8 cellular contexts compared by ENCODE assay signal in the genomic region with DNA sequence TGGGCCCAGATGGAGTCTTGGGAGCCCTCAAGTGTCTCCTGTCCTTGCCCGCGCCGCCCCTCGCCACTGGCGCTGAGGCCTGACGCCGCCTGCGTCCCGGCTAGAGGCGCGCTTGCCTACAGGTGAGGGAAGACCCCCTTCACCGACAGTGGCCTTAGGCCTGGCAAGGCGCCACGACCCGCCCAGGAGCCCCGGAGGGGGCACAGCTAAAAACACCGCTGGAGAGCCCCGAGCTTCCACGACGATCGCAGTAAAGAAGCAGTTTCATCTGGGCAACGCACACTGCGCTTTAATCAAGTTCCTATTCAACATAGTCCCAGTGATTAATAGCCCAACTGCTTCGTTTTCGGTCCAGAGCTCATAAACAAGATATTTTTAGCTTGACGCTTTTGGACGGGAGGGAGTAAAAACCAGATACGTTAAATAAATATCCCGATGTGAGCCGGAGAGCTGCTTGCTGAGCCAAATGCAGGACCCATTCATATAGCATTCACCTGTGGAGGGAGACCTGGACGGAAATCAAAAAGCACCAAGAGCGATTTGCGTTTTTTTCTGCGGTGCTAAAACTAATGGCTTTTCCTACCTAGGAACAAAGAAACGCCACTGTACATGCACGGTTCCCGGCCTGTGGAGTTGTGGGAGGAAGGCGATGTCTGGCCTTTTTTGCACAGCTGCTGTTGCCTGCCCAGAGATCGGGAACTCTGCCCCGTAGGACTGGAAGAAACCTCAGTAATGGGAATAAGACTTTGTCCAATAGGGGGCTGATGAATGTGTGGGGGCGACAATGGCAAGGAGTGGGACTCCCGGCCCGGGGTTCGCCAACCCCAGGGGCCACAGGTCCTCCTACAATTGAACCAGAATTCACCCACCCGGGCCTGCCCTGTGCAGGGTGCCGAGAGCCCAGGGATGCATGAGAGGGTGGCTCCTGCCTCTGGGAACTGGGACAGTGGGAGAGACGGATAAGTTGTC. TPM values are rescaled to one million over a fixed set of nuclear protein-coding genes. Genes with fewer than 3 reads are reported as not detected.
DNase-seq lines count a peak whose midpoint lies in the region; ATAC-seq, FAIRE-seq and TF ChIP-seq lines count a peak whose summit lies in the region.

No MANE protein-coding gene starts in this region.

- peaks cover 17% of the 10 kb centered on the region; the same call in 2 of the 3 replicates for H3K4me1 Mint-ChIP-seq in GM23338
- H3K4me1 Mint-ChIP-seq in brain, result peaks cover 16% of the 10 kb centered on the region

- peak overlapping the region; percentile 71 for H3K4me3 Mint-ChIP-seq in GM23338
- peak overlapping the region; percentile 38 to 79 (median 63) for H3K4me3 Mint-ChIP-seq in brain

- H3K27me3 ChIP-seq in GM23338 (ENCODE audit: insufficient read depth), result peaks cover 51% of the 10 kb centered on the region
- peaks cover 47% of the 10 kb centered on the region for H3K27me3 ChIP-seq in kidney epithelial cell (ENCODE audit: control insufficient read depth, insufficient read depth, low read length)
- peaks cover 0 to 5% of the 10 kb centered on the region in 2 donors for H3K27me3 ChIP-seq in small intestine (ENCODE audit: control insufficient read depth in 2 of 2, insufficient read depth in 2 of 2, low read length in 2 of 2)

- no peaks in the 10 kb centered on the region for H3K9me3 ChIP-seq in small intestine (ENCODE audit: control insufficient read depth, low read depth)

- H3K27ac ChIP-seq in GM23338 (ENCODE audit: low read depth) (no peak overlapping the region), small intestine (ENCODE audit: low read depth in 1 of 2, low read length in 1 of 2) (peak overlapping the region; percentile 86 to 96)

- DNase-seq in GM23338 (ENCODE audit: low spot score) (no peak), kidney epithelial cell (ENCODE audit: low read depth) (no peak), small intestine (peak; percentile 32), SIG-M5 (lab: John Stamatoyannopoulos, UW) (no peak), NCI-H2227 (lab: John Stamatoyannopoulos, UW; ENCODE audit: unreplicated experiment) (no peak)
- DNase-seq in activated CD4-positive, CD25-positive, alpha-beta regulatory T cell (lab: John Stamatoyannopoulos, UW), result no peak

- no peaks in the 10 kb centered on the region for H3K79me2 ChIP-seq in GM23338 (replicated peaks; ENCODE audit: insufficient read depth)

- H3K4me3 ChIP-seq in GM23338, result peak overlapping the region; percentile 80
- peak overlapping the region; percentile 60 for H3K4me3 ChIP-seq in kidney epithelial cell (ENCODE audit: low read depth, low read length)
- H3K4me3 ChIP-seq in small intestine (ENCODE audit: low read depth in 1 of 2, low read length in 2 of 2), result peak overlapping the region; percentile 58 to 89

- 8 to 21% (median 13%) methylated on average over 46 to 47 of the region's 47 CpGs for WGBS in small intestine, 3 donors

- H3K27me3 Mint-ChIP-seq in GM23338 (ENCODE audit: insufficient read depth, low read depth, poor library complexity), result peaks cover 39% of the 10 kb centered on the region
- H3K27me3 Mint-ChIP-seq in brain, result peaks cover 40% of the 10 kb centered on the region

- TF ChIP-seq CTCF in GM23338 (conservative IDR thresholded peaks at IDR 0.05; ENCODE audit: low read depth in 2 of 2), result no peak
- TF ChIP-seq CTCF in brain (conservative IDR thresholded peaks at IDR 0.05), result no peak
- no peak for TF ChIP-seq CTCF in kidney epithelial cell (IDR thresholded peaks at IDR 0.05; ENCODE audit: insufficient read depth, low read length, poor library complexity, severe bottlenecking)

- no peaks in the 10 kb centered on the region for H3K36me3 ChIP-seq in GM23338 (ENCODE audit: insufficient read depth)
- H3K36me3 ChIP-seq in kidney epithelial cell (ENCODE audit: control insufficient read depth, insufficient read depth, low read length), result no peaks in the 10 kb centered on the region
- no peaks in the 10 kb centered on the region for H3K36me3 ChIP-seq in small intestine (ENCODE audit: control insufficient read depth in 2 of 2, insufficient read depth in 2 of 2, low read length in 2 of 2)

- H3K9me2 ChIP-seq in GM23338 (ENCODE audit: insufficient read depth), result no peaks in the 10 kb centered on the region

- no peaks in the 10 kb centered on the region for H3F3A ChIP-seq in GM23338 (replicated peaks; ENCODE audit: low read depth)

- peak overlapping the region; percentile 90 for H3K4me2 ChIP-seq in GM23338

- no peaks in the 10 kb centered on the region for H3K9me3 Mint-ChIP-seq in GM23338
- H3K9me3 Mint-ChIP-seq in brain, result peaks cover 0 to 3% (median 0%) of the 10 kb centered on the region in 5 experiments

- ATAC-seq in GM23338, result peak; percentile 19
- ATAC-seq in GM18520 (IDR thresholded peaks at IDR 0.05; ENCODE audit: unreplicated experiment), result no peak

- no peak for FAIRE-seq in small intestine (lab: Jason Lieb, UNC)

- H4K20me1 ChIP-seq in GM23338 (replicated peaks; ENCODE audit: insufficient read depth), result 0 out of 2 replicates have a peak, but pooled peaks cover 3% of the 10 kb centered on the region

- H3K36me3 Mint-ChIP-seq in GM23338 (ENCODE audit: low read depth) (no peaks in the 10 kb centered on the region), brain (no peaks in the 10 kb centered on the region)

- peak overlapping the region; percentile 89 for H2AFZ ChIP-seq in GM23338

- H3K4me1 ChIP-seq in GM23338 (ENCODE audit: insufficient read depth) (peaks cover 14% of the 10 kb centered on the region), small intestine (ENCODE audit: control insufficient read depth in 2 of 2, insufficient read depth in 1 of 2, low read depth in 1 of 2, low read length in 1 of 2) (peaks cover 5% of the 10 kb centered on the region in 2 donors)

- H3K27ac Mint-ChIP-seq in GM23338 (no peak overlapping the region), brain (peak overlapping the region in 1 of 5 experiments; percentile 25)

TF ChIP-seq in GM23338, 12 proteins besides CTCF, POLR2A, EP300 and RAD21:
- TF ChIP-seq ZNF114 (CRISPR knock-in tag; IDR thresholded peaks at IDR 0.05) (no peak), JUNB (IDR thresholded peaks at IDR 0.05; ENCODE audit: unreplicated experiment) (no peak)
- TF ChIP-seq, protein P1, sequence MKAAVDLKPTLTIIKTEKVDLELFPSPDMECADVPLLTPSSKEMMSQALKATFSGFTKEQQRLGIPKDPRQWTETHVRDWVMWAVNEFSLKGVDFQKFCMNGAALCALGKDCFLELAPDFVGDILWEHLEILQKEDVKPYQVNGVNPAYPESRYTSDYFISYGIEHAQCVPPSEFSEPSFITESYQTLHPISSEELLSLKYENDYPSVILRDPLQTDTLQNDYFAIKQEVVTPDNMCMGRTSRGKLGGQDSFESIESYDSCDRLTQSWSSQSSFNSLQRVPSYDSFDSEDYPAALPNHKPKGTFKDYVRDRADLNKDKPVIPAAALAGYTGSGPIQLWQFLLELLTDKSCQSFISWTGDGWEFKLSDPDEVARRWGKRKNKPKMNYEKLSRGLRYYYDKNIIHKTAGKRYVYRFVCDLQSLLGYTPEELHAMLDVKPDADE (IDR thresholded peaks at IDR 0.05), result no peak

RNA-seq across cellular contexts. Expression of gene CEBPA, which starts 1.7 kb away (rescaled TPM):
- total RNA-seq in GM23338 (2014; rRNA removed; shearing (Covaris generic)), result 2.6 and 5.0 TPM in 2 replicates
- polyA plus RNA-seq in GM23338 (2016; fragmentation: Nextera tagmentation; extraction: Ambion mirVana) (0.50 and 1.2 TPM in 2 replicates), brain (ENCODE audit: insufficient read depth, low read depth, low replicate concordance) (5.0 TPM), small intestine (10 to 100 TPM; 31.0 to 69.3 (median 47.0) TPM)
- total RNA-seq in kidney epithelial cell, result 2.0 and 3.7 TPM in 2 replicates
